9 cellular contexts compared by ENCODE assay signal in genomic region chr4:57078685-57079521, GRCh38. TPM values are rescaled to one million over a fixed set of nuclear protein-coding genes. Genes with fewer than 3 reads are reported as not detected.
DNase-seq lines count a peak whose midpoint lies in the region; ATAC-seq and TF ChIP-seq lines count a peak whose summit lies in the region.
"Had no signal": no experiment of that assay in that cellular context is flagged by ENCODE, and none has a peak within 500 bp of the region (broad histone marks: within the 10 kb centered on the region; RNA-seq: fewer than 3 reads in every experiment).

No MANE protein-coding gene starts in this region.

- H3K9me3 ChIP-seq in breast epithelium (no peaks in the 10 kb centered on the region), lung (ENCODE audit: control insufficient read depth in 2 of 2, insufficient read depth in 1 of 2, low read length in 1 of 2) (no peaks in the 10 kb centered on the region), uterus (no peaks in the 10 kb centered on the region), testis (no peaks in the 10 kb centered on the region)

- H3K27ac Mint-ChIP-seq in MCF 10A (ENCODE audit: low read depth, unreplicated experiment): peak overlapping the region; percentile 84

- H3K4me1 ChIP-seq in breast epithelium: no peaks in the 10 kb centered on the region
- H3K4me1 ChIP-seq in lung (ENCODE audit: control insufficient read depth in 2 of 2, insufficient read depth in 2 of 2, low read length in 2 of 2): peaks cover 15 to 57% of the 10 kb centered on the region in 2 donors
- H3K4me1 ChIP-seq in uterus: peaks cover 0 to 12% of the 10 kb centered on the region in 2 donors
- H3K4me1 ChIP-seq in testis: peaks cover 39% of the 10 kb centered on the region

- DNase-seq in MCF 10A (ENCODE audit: unreplicated experiment) (peak; percentile 95), breast epithelium (ENCODE audit: low spot score in 2 of 2) (no peak), lung (ENCODE audit: low spot score) (no peak), uterus (no peak), RKO (ENCODE audit: low spot score) (no peak), testis (no peak)
- DNase-seq: stimulated activated CD4-positive, alpha-beta T cell treated with anti-CD3 and anti-CD28 coated beads, Interleukin-12 subunit alpha, Interleukin-12 subunit beta, amount 100 ng/mL, for 4 hours had no signal

- H3K4me3 ChIP-seq in breast epithelium: no peak overlapping the region
- H3K4me3 ChIP-seq in lung: no peak overlapping the region
- H3K4me3 ChIP-seq in uterus: no peak overlapping the region
- no peak overlapping the region for H3K4me3 ChIP-seq in testis

- TF ChIP-seq POLR2A in breast epithelium (IDR thresholded peaks at IDR 0.05): no peak
- TF ChIP-seq POLR2A in uterus (IDR thresholded peaks at IDR 0.05): no peak
- no peak for TF ChIP-seq POLR2A in testis (IDR thresholded peaks at IDR 0.05)

- no peak for ATAC-seq in lung (ENCODE audit: insufficient read depth, low FRiP score)
- ATAC-seq in HG02623 (IDR thresholded peaks at IDR 0.05; ENCODE audit: unreplicated experiment): no peak

- WGBS in lung, 2 donors: 53 to 68% methylated on average over 10 of the region's 10 CpGs
- WGBS in testis, 2 donors: 40 to 43% methylated on average over 10 of the region's 10 CpGs

- H3K36me3 Mint-ChIP-seq in MCF 10A (ENCODE audit: insufficient read depth, unreplicated experiment): no peaks in the 10 kb centered on the region

- H3K4me1 Mint-ChIP-seq in MCF 10A (ENCODE audit: insufficient read depth, unreplicated experiment): peaks cover 55% of the 10 kb centered on the region

- intact Hi-C loops in MCF 10A (cut with micrococcal nuclease) (no loop called here), breast epithelium (cut with DNase I; ENCODE audit: low total_unique reads) (no loop called here), uterus (cut with DNase I; ENCODE audit: low total_unique reads) (no loop called here), testis (cut with DNase I; ENCODE audit: low total_unique reads) (no loop called here)

- H3K27me3 Mint-ChIP-seq in MCF 10A (ENCODE audit: insufficient read depth, unreplicated experiment): no peaks in the 10 kb centered on the region

- POLR2A ChIA-PET in MCF 10A (lab: Yijun Ruan, JAX): interaction anchor here (0.6 to 8.7 kb wide), 12 partner anchors 8 to 102 kb away, joined by 3 to 61 read pairs (median 3); partner anchors contain the start of genes NOA1 and POLR2B

- CTCF ChIA-PET in MCF 10A (lab: Yijun Ruan, JAX): interaction anchor here (0.6 to 2.2 kb wide), 5 partner anchors 41 to 1084 kb away, joined by 4 to 12 read pairs (median 5); no protein-coding TSS in a partner anchor

- no TSS peak for BruUV-seq in MCF 10A (replicated peaks; lab: Mats Ljungman, UMichigan)

- H3K36me3 ChIP-seq in breast epithelium: no peaks in the 10 kb centered on the region
- H3K36me3 ChIP-seq in lung (ENCODE audit: control insufficient read depth in 2 of 2, insufficient read depth in 2 of 2, low read length in 2 of 2): no peaks in the 10 kb centered on the region
- H3K36me3 ChIP-seq in uterus: no peaks in the 10 kb centered on the region
- H3K36me3 ChIP-seq in testis (ENCODE audit: low read depth, missing control alignments): no peaks in the 10 kb centered on the region

- H3K27ac ChIP-seq in breast epithelium (peak overlapping the region in 1 of 2 donors; percentile 28), cingulate gyrus (ENCODE audit: low read depth, low read length) (peak overlapping the region; percentile 33), lung (ENCODE audit: low read depth in 1 of 2, low read length in 1 of 2) (peak overlapping the region; percentile 6 to 73), uterus (peak overlapping the region; percentile 18 to 79), testis (peak overlapping the region in 1 of 2 donors; percentile 66)

- H3K4me3 Mint-ChIP-seq in MCF 10A (ENCODE audit: unreplicated experiment): peak overlapping the region; percentile 29

- H3K9me3 Mint-ChIP-seq in MCF 10A (ENCODE audit: unreplicated experiment): no peaks in the 10 kb centered on the region

- H3K27me3 ChIP-seq in breast epithelium (no peaks in the 10 kb centered on the region), lung (ENCODE audit: control insufficient read depth, insufficient read depth) (no peaks in the 10 kb centered on the region), uterus (no peaks in the 10 kb centered on the region), testis (no peaks in the 10 kb centered on the region)

- TF ChIP-seq CTCF in MCF 10A (IDR thresholded peaks at IDR 0.05; ENCODE audit: unreplicated experiment) (no peak), breast epithelium (IDR thresholded peaks at IDR 0.05) (no peak), lung (IDR thresholded peaks at IDR 0.05; ENCODE audit: control extremely low read depth, extremely low read depth) (no peak), uterus (IDR thresholded peaks at IDR 0.05) (no peak), testis (IDR thresholded peaks at IDR 0.05) (no peak)

RNA-seq across cellular contexts. Expression of gene IGFBP7, which starts 31.3 kb away (rescaled TPM):
- total RNA-seq in MCF 10A (2022) (55.2 and 61.9 TPM in 2 replicates), breast epithelium (100 to 1,000 TPM; 205 to 769 (median 622) TPM), lung (100 to 1,000 TPM; 212 to 398 TPM), uterus (1,000 to 10,000 TPM in 1 of 4 donors, 100 to 1,000 TPM in 3; 225 to 1,715 (median 711) TPM), testis (100 to 1,000 TPM; 451 to 817 TPM)
- polyA plus RNA-seq in lung (100 to 1,000 TPM; 400 to 517 TPM), testis (ENCODE audit: insufficient read depth, low read depth, low replicate concordance) (531 TPM)
